23 cellular contexts compared by ENCODE assay signal in the genomic region with DNA sequence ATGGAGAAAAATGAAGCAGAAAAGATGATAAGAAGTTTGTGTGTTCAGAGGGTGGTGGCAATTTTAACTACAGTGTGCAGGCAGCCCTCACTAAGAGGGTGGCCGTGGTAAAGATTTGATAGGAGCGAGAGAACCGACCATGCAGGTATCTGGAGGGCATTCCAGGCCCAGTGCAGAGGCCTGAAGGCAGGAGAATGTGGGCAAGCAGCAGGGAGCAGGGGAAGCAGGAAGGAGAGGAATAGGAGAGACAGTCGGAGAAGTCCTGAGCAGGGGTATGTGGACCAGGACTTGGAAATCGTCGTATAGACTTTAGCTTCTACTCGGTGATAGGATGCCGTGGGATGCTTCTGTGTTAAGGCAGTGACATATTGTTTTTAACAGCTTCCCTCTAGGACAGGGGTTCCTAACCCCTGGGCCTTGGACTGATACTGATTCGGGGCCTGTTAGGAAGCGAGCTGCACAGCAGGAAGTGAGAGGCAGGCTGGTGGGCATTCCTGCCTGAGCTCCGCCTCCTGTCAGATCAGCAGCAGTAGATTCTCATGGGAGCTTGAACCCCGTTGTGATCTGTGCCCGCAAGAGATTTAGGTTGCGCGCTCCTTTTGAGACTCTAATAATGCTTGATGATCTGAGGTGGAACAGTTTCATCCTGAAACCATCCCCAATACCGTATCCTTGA.
DNase-seq lines count a peak whose midpoint lies in the region; ATAC-seq and TF ChIP-seq lines count a peak whose summit lies in the region.
"Had no signal": no experiment of that assay in that cellular context is flagged by ENCODE, and none has a peak within 500 bp of the region (broad histone marks: within the 10 kb centered on the region; RNA-seq: fewer than 3 reads in every experiment).

No MANE protein-coding gene starts in this region.

- no peak overlapping the region for H2BK5ac ChIP-seq in H9 (ENCODE audit: insufficient read length, low read length)

- H3K56ac ChIP-seq in H9 (ENCODE audit: insufficient read length, low read depth, low read length): no peak overlapping the region

- no peak overlapping the region for H2BK120ac ChIP-seq in H9 (ENCODE audit: low read depth, low read length, poor library complexity, severe bottlenecking)

- no peak overlapping the region for H2BK20ac ChIP-seq in H9 (ENCODE audit: low read depth, low read length, poor library complexity, severe bottlenecking)

- no CpG with 5 or more reads among the region's 16 CpGs for WGBS in H9 (ENCODE audit: extremely low coverage, insufficient read length, low lambda C conversion rate)
- 63 to 65% methylated on average over 8 to 16 of the region's 16 CpGs for WGBS in endodermal cell (ENCODE audit: insufficient coverage in 1 of 2, insufficient read length in 1 of 2), 2 experiments

- H3K4me3 Mint-ChIP-seq in H9 (peak overlapping the region in 1 of 2 experiments; percentile 47; a peak in 2 of 5 replicates), endodermal cell (no peak overlapping the region), nephron progenitor cell (no peak overlapping the region)
- H3K4me3 Mint-ChIP-seq: activated CD4-positive, alpha-beta T cell treated with anti-CD3 and anti-CD28 coated beads, Interleukin-2, amount 10 ng/mL, durations not matched to agents 24 days and 14 days; activated T-cell treated with anti-CD3 and anti-CD28 coated beads, Interleukin-2, amount 50 U/mL, for 72 hours; CD14-positive monocyte; stimulated activated naive B cell treated with anti-CD40 and anti-IgM and Interleukin-4, amounts not matched to agents 10 μg/mL and 1 μg/mL and 100 μg/mL, for 72 hours had no signal

- H3K36me3 Mint-ChIP-seq in H9 (ENCODE audit: insufficient read depth in 1 of 3, low read depth in 3 of 3): peaks cover 0 to 7% (median 7%) of the 10 kb centered on the region in 3 experiments; a peak in 4 of 7 replicates
- H3K36me3 Mint-ChIP-seq in endodermal cell (ENCODE audit: low read depth): peaks cover 4% of the 10 kb centered on the region
- peaks cover 12% of the 10 kb centered on the region for H3K36me3 Mint-ChIP-seq in nephron progenitor cell (ENCODE audit: low read depth)

- H4K91ac ChIP-seq in H9 (ENCODE audit: insufficient read length, low read depth, low read length): no peak overlapping the region

- no peak overlapping the region for H2AFZ ChIP-seq in H9 (ENCODE audit: low read length)

- no peaks in the 10 kb centered on the region for H3K9me3 ChIP-seq in BLaER1
- no peaks in the 10 kb centered on the region for H3K9me3 ChIP-seq in H9 (ENCODE audit: control insufficient read depth, low read depth, low read length)
- H3K9me3 ChIP-seq in endodermal cell (ENCODE audit: control insufficient read depth, low read length): no peaks in the 10 kb centered on the region
- H3K9me3 ChIP-seq: SJSA1, vagina had no signal

- DNase-seq in H9 (peak; percentile 68), endodermal cell (peak; percentile 84), nephron progenitor cell (no peak), H4 (ENCODE audit: low spot score) (no peak), COLO829 (ENCODE audit: low spot score) (no peak)
- DNase-seq in activated T-cell treated with anti-CD3 and anti-CD28 coated beads, Interleukin-2, amount 50 U/mL, for 48 hours: no peak
- DNase-seq: ACHN; activated CD4-positive, alpha-beta T cell treated with anti-CD3 and anti-CD28 coated beads, Interleukin-2, amount 10 ng/mL, durations not matched to agents 24 days and 14 days; activated naive CD4-positive, alpha-beta T cell treated with Interleukin-2 at 50 U/mL for 16 hours; activated T-cell treated with anti-CD3 and anti-CD28 coated beads, Interleukin-2, amount 50 U/mL, for 72 hours; amygdala; DMS 273 treated with DMSO at 0.1 percent for 48 hours; kidney glomerular epithelial cell; NCI-H187; NCI-H526 treated with DMSO at 0.1 percent for 48 hours; stimulated activated CD4-positive, alpha-beta T cell treated with anti-CD3 and anti-CD28 coated beads, Interleukin-4, amount 100 ng/mL, for 1 hour; stimulated activated naive B cell treated with anti-CD40 and anti-IgM and Interleukin-4, amounts not matched to agents 10 μg/mL and 1 μg/mL and 100 μg/mL, for 72 hours had no signal

- no peaks in the 10 kb centered on the region for H3K23me2 ChIP-seq in H9 (ENCODE audit: insufficient read length, low read depth, low read length, poor library complexity, severe bottlenecking)

- H3K14ac ChIP-seq in H9 (ENCODE audit: insufficient read depth, low read length): no peak overlapping the region

- no peak overlapping the region for H2AK5ac ChIP-seq in H9 (ENCODE audit: insufficient read length, low read length)

- H3K4me2 ChIP-seq in BLaER1: peak overlapping the region; percentile 61
- peak overlapping the region; percentile 17 for H3K4me2 ChIP-seq in H9 (ENCODE audit: insufficient read depth, insufficient read length, low read length)
- H3K4me2 ChIP-seq: KMS-11 had no signal

- no peak overlapping the region for H3K18ac ChIP-seq in H9 (ENCODE audit: insufficient read length, low read depth, low read length)

- no peak for TF ChIP-seq CTCF in H9 (conservative IDR thresholded peaks at IDR 0.05)
- no peak for TF ChIP-seq CTCF in endodermal cell (conservative IDR thresholded peaks at IDR 0.05)
- no peak for TF ChIP-seq CTCF in nephron progenitor cell (IDR thresholded peaks at IDR 0.05)

- H2BK15ac ChIP-seq in H9 (ENCODE audit: low read depth, low read length): no peak overlapping the region

- no peaks in the 10 kb centered on the region for H4K20me1 ChIP-seq in BLaER1
- no peaks in the 10 kb centered on the region for H4K20me1 ChIP-seq in H9 (ENCODE audit: control insufficient read depth, insufficient read depth, insufficient read length)

- peak overlapping the region; percentile 34 to 56 (median 42); a peak in 4 of 7 replicates for H3K27ac Mint-ChIP-seq in H9
- H3K27ac Mint-ChIP-seq in endodermal cell: peak overlapping the region; percentile 64
- H3K27ac Mint-ChIP-seq in nephron progenitor cell: peak overlapping the region; percentile 65
- H3K27ac Mint-ChIP-seq: activated CD4-positive, alpha-beta T cell treated with anti-CD3 and anti-CD28 coated beads, Interleukin-2, amount 10 ng/mL, durations not matched to agents 24 days and 14 days; activated T-cell treated with anti-CD3 and anti-CD28 coated beads, Interleukin-2, amount 50 U/mL, for 72 hours; stimulated activated naive B cell treated with anti-CD40 and anti-IgM and Interleukin-4, amounts not matched to agents 10 μg/mL and 1 μg/mL and 100 μg/mL, for 72 hours had no signal

- H4K5ac ChIP-seq in H9 (ENCODE audit: insufficient read length, low read depth, low read length): no peak overlapping the region

- H3K79me1 ChIP-seq in H9 (ENCODE audit: insufficient read depth, low read depth, low read length, poor library complexity, severe bottlenecking): no peaks in the 10 kb centered on the region

- no peak for ATAC-seq in GM18519 (IDR thresholded peaks at IDR 0.05; ENCODE audit: low FRiP score, unreplicated experiment)
- ATAC-seq: activated T-cell treated with anti-CD3 and anti-CD28 coated beads, Interleukin-2, amount 50 U/mL, for 72 hours; stimulated activated naive B cell treated with anti-CD40 and anti-IgM and Interleukin-4, amounts not matched to agents 10 μg/mL and 1 μg/mL and 100 μg/mL, for 72 hours had no signal

- H3K79me2 ChIP-seq in H9 (ENCODE audit: insufficient read depth, low read length): no peaks in the 10 kb centered on the region

- H3K27me3 Mint-ChIP-seq in H9 (ENCODE audit: low read depth): peaks cover 13% of the 10 kb centered on the region
- peaks cover 7% of the 10 kb centered on the region for H3K27me3 Mint-ChIP-seq in endodermal cell (ENCODE audit: insufficient read depth)
- H3K27me3 Mint-ChIP-seq in nephron progenitor cell (ENCODE audit: low read depth, poor library complexity): peaks cover 3% of the 10 kb centered on the region
- H3K27me3 Mint-ChIP-seq: activated CD4-positive, alpha-beta T cell treated with anti-CD3 and anti-CD28 coated beads, Interleukin-2, amount 10 ng/mL, durations not matched to agents 24 days and 14 days; stimulated activated naive B cell treated with anti-CD40 and anti-IgM and Interleukin-4, amounts not matched to agents 10 μg/mL and 1 μg/mL and 100 μg/mL, for 72 hours had no signal

- H3K4ac ChIP-seq in H9 (ENCODE audit: low read depth, low read length): no peak overlapping the region

- H3K4me3 ChIP-seq in BLaER1 (no peak overlapping the region), endodermal cell (ENCODE audit: low read length) (no peak overlapping the region)
- H3K4me3 ChIP-seq: SJSA1, vagina had no signal

- H3K27me3 ChIP-seq in BLaER1 (no peaks in the 10 kb centered on the region), H9 (ENCODE audit: insufficient read depth, low read length) (no peaks in the 10 kb centered on the region), endodermal cell (ENCODE audit: control insufficient read depth, insufficient read depth, low read length, poor library complexity, severe bottlenecking) (no peaks in the 10 kb centered on the region)
- H3K27me3 ChIP-seq: SJSA1, vagina had no signal

- H3K9ac ChIP-seq in BLaER1: no peak overlapping the region
- peak overlapping the region; percentile 2 for H3K9ac ChIP-seq in H9 (ENCODE audit: extremely low read depth, insufficient read length, low read length)
- H3K9ac ChIP-seq in endodermal cell (ENCODE audit: extremely low read depth, low read length, poor library complexity, severe bottlenecking): no peak overlapping the region
- H3K9ac ChIP-seq: KMS-11 had no signal

- H3K36me3 ChIP-seq in BLaER1 (peaks cover 20% of the 10 kb centered on the region; the same call in 1 of the 2 replicates), endodermal cell (ENCODE audit: control insufficient read depth, insufficient read depth, low read length) (no peaks in the 10 kb centered on the region)
- H3K36me3 ChIP-seq: SJSA1 had no signal

- H3K4me1 Mint-ChIP-seq in H9: peaks cover 21 to 31% of the 10 kb centered on the region in 2 experiments
- peaks cover 11% of the 10 kb centered on the region for H3K4me1 Mint-ChIP-seq in endodermal cell
- H3K4me1 Mint-ChIP-seq in nephron progenitor cell: peaks cover 52% of the 10 kb centered on the region
- H3K4me1 Mint-ChIP-seq: CD14-positive monocyte had no signal

- no peak overlapping the region for H4K8ac ChIP-seq in H9 (replicated peaks; ENCODE audit: insufficient read length, low read depth, low read length)

- no peak overlapping the region for H3K23ac ChIP-seq in H9 (ENCODE audit: insufficient read length, low read depth, low read length)

- H3T11ph ChIP-seq in H9 (ENCODE audit: low read length): no peak overlapping the region

- H3K27ac ChIP-seq in BLaER1 (no peak overlapping the region), H9 (ENCODE audit: insufficient read length, low read depth, low read length) (no peak overlapping the region), endodermal cell (ENCODE audit: low read depth, low read length) (no peak overlapping the region)
- H3K27ac ChIP-seq: KMS-11, SJSA1, vagina had no signal

- no peak overlapping the region for H2BK12ac ChIP-seq in H9 (ENCODE audit: insufficient read length, low read depth, low read length)

- H3K4me1 ChIP-seq in BLaER1 (peaks cover 9% of the 10 kb centered on the region), H9 (ENCODE audit: insufficient read depth, low read length) (peaks cover 3% of the 10 kb centered on the region; the same call in 1 of the 2 replicates), endodermal cell (ENCODE audit: control insufficient read depth, insufficient read depth, low read length) (no peaks in the 10 kb centered on the region)
- H3K4me1 ChIP-seq: SJSA1 had no signal

- H3K9me3 Mint-ChIP-seq in H9: peaks cover 0 to 4% of the 10 kb centered on the region in 2 experiments; a peak in 2 of 5 replicates
- H3K9me3 Mint-ChIP-seq in endodermal cell: no peaks in the 10 kb centered on the region
- H3K9me3 Mint-ChIP-seq in nephron progenitor cell: no peaks in the 10 kb centered on the region
- H3K9me3 Mint-ChIP-seq: activated T-cell treated with anti-CD3 and anti-CD28 coated beads, Interleukin-2, amount 50 U/mL, for 72 hours; stimulated activated naive B cell treated with anti-CD40 and anti-IgM and Interleukin-4, amounts not matched to agents 10 μg/mL and 1 μg/mL and 100 μg/mL, for 72 hours had no signal

Comparison
In these comparisons a context has a peak if more than half of its experiments do, and no peak if none do; other contexts are left out.
1. DNase-seq: peak in H9 (single experiment) and endodermal cell (single experiment); none in nephron progenitor cell (single experiment), H4 (single experiment), COLO829 (single experiment) and activated T-cell treated with anti-CD3 and anti-CD28 coated beads, Interleukin-2, amount 50 U/mL, for 48 hours (0 of 2).
2. Peak in every context shown above with its lines, with median percentiles within 50 percentile points of each other: H3K27ac Mint-ChIP-seq.